Comparison of ENCODE assay signal across 1 cellular context in genomic region chr2:24550278-24550677, GRCh38.
A peak's percentile ranks its signal among the peaks of the same experiment; 100 is the strongest.
TF ChIP-seq lines count a peak whose summit lies in the region.

No MANE protein-coding gene starts in this region.

TF ChIP-seq in K562, 482 proteins besides CTCF, POLR2A, EP300 and RAD21:
- TF ChIP-seq ZNF431 (CRISPR knock-in tag; IDR thresholded peaks at IDR 0.05) (peak; percentile 99), CBX3 (IDR thresholded peaks at IDR 0.05; ENCODE audit: borderline replicate concordance in 1 of 2, low read length in 2 of 2) (peak in 1 of 2 experiments; percentile 42; a peak in 1 of 3 replicates), YY1 (IDR thresholded peaks at IDR 0.05; ENCODE audit: borderline replicate concordance in 1 of 3, control insufficient read depth in 1 of 3, extremely low read depth in 1 of 3, insufficient read depth in 3 of 3, insufficient read length in 1 of 3, insufficient replicate concordance in 2 of 3, low read depth in 1 of 3, low read length in 2 of 3) (peak in 1 of 3 experiments; percentile 8)
